1 cellular context compared by ENCODE assay signal in the genomic region with DNA sequence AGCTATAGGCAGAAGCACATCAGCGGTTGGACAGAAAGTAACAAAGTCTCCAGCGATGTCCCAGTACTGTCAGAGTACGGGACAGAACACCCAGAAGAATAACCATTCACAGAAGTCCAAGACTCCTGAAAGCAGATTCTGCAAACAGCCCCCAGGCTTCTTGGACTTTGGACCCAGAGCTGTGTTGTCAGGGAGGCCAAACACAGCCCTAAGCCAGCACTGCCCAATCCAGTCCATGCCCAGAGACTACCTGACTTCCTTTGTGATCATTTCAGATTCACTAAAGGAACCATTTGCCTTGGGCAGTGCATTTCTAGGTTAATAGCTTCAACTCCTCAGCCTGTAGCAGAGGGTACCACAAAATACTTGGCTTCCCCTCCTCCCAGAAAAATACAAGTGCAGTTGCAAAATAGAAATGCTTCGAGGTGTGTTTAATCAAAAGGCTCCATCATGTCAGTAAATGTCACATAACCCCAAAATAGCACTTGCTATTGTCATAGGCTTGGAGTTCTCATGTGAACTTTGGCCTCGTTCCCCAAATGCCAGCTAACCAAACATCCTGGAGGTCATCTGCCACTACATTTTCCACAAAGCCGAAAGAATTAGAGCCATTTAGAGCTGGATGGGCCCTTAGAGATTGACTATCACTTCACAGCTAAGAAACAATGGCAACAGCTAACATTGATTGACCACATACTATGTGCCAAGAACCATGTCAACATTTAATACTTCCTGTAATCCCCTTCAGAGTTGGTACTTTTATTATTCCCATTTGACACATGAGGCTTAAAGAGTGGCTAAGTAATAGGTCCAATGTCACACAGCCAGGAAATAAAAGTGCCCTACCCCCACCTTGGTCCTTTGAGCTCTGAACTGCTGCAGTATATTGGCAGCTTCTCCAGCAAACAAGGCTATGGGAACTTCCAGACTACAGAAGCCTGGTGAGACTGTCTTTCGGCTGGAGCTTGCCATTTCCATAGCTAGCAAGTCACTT.
TF ChIP-seq lines count a peak whose summit lies in the region.

No MANE protein-coding gene starts in this region.

TF ChIP-seq in HepG2, 621 proteins besides CTCF, POLR2A, EP300 and RAD21 (continued from another document):
- TF ChIP-seq, protein P1, sequence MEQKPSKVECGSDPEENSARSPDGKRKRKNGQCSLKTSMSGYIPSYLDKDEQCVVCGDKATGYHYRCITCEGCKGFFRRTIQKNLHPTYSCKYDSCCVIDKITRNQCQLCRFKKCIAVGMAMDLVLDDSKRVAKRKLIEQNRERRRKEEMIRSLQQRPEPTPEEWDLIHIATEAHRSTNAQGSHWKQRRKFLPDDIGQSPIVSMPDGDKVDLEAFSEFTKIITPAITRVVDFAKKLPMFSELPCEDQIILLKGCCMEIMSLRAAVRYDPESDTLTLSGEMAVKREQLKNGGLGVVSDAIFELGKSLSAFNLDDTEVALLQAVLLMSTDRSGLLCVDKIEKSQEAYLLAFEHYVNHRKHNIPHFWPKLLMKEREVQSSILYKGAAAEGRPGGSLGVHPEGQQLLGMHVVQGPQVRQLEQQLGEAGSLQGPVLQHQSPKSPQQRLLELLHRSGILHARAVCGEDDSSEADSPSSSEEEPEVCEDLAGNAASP (CRISPR knock-in tag; IDR thresholded peaks at IDR 0.05; ENCODE audit: borderline replicate concordance): peak; percentile 70; the same call in 1 of the 2 replicates
- TF ChIP-seq CEBPG (CRISPR knock-in tag; IDR thresholded peaks at IDR 0.05) (peak; percentile 11; the same call in 1 of the 2 replicates), CBX1 (IDR thresholded peaks at IDR 0.05; ENCODE audit: low read depth) (no peak), NFE2L1 (CRISPR knock-in tag; IDR thresholded peaks at IDR 0.05; ENCODE audit: borderline replicate concordance) (no peak), ZNF530 (CRISPR knock-in tag; IDR thresholded peaks at IDR 0.05; ENCODE audit: low read depth) (no peak), CHD4 (IDR thresholded peaks at IDR 0.05; ENCODE audit: borderline replicate concordance, low read length) (0 out of 2 replicates have a peak, but pooled peaks have one; percentile 35)
